Comparison of ENCODE assay signal across 8 cellular contexts in genomic region chr2:210172219-210172575, GRCh38. TPM values are rescaled to one million over a fixed set of nuclear protein-coding genes. Genes with fewer than 3 reads are reported as not detected.
A peak's percentile ranks its signal among the peaks of the same experiment; 100 is the strongest.
DNase-seq lines count a peak whose midpoint lies in the region; ATAC-seq and TF ChIP-seq lines count a peak whose summit lies in the region.

No MANE protein-coding gene starts in this region.

- POLR2A ChIA-PET in CD8-positive, alpha-beta T cell (lab: Charles Lee), result interaction anchor here (0.9 kb wide), 1 partner anchor 9 kb away, joined by 3 read pairs; no protein-coding TSS in a partner anchor

- H3K4me3 ChIP-seq in CD8-positive, alpha-beta T cell (ENCODE audit: low read depth, low read length), result peak overlapping the region; percentile 85
- peak overlapping the region; percentile 88 for H3K4me3 ChIP-seq in endodermal cell (ENCODE audit: low read length)
- H3K4me3 ChIP-seq in ovary, result peak overlapping the region; percentile 95

- no peak for DNase-seq in CD8-positive, alpha-beta T cell
- peak; percentile 56 for DNase-seq in NCI-H748 (lab: John Stamatoyannopoulos, UW; ENCODE audit: unreplicated experiment)
- no peak for DNase-seq in endodermal cell
- no peak for DNase-seq in ovary
- no peak for DNase-seq in NCI-H1930 (lab: John Stamatoyannopoulos, UW)
- DNase-seq in activated gamma-delta T cell (lab: John Stamatoyannopoulos, UW), result no peak

- no peaks in the 10 kb centered on the region for H3K27me3 Mint-ChIP-seq in CD8-positive, alpha-beta T cell (ENCODE audit: low read depth)
- no peaks in the 10 kb centered on the region for H3K27me3 Mint-ChIP-seq in endodermal cell (ENCODE audit: insufficient read depth)

- H3K4me1 ChIP-seq in CD8-positive, alpha-beta T cell (ENCODE audit: insufficient read depth, low read length), result peaks cover 10% of the 10 kb centered on the region
- H3K4me1 ChIP-seq in endodermal cell (ENCODE audit: control insufficient read depth, insufficient read depth, low read length) (peaks cover 2% of the 10 kb centered on the region), ovary (ENCODE audit: insufficient read depth) (no peaks in the 10 kb centered on the region)

- H3K36me3 ChIP-seq in CD8-positive, alpha-beta T cell (ENCODE audit: insufficient read depth, low read length), result no peaks in the 10 kb centered on the region
- no peaks in the 10 kb centered on the region for H3K36me3 ChIP-seq in endodermal cell (ENCODE audit: control insufficient read depth, insufficient read depth, low read length)
- no peaks in the 10 kb centered on the region for H3K36me3 ChIP-seq in ovary

- H3K9me3 ChIP-seq in CD8-positive, alpha-beta T cell (ENCODE audit: low read length), result no peaks in the 10 kb centered on the region
- peaks cover 4% of the 10 kb centered on the region for H3K9me3 ChIP-seq in endodermal cell (ENCODE audit: control insufficient read depth, low read length)
- H3K9me3 ChIP-seq in ovary, result no peaks in the 10 kb centered on the region

- no peak for TF ChIP-seq POLR2A in ovary (IDR thresholded peaks at IDR 0.05)

- ATAC-seq in CD8-positive, alpha-beta T cell, result no peak
- no peak for ATAC-seq in HG03378 (IDR thresholded peaks at IDR 0.05; ENCODE audit: unreplicated experiment)
- no peak for ATAC-seq in HG03439 (IDR thresholded peaks at IDR 0.05; ENCODE audit: unreplicated experiment)

- H3K27me3 ChIP-seq in CD8-positive, alpha-beta T cell (ENCODE audit: insufficient read depth, low read length), result no peaks in the 10 kb centered on the region
- H3K27me3 ChIP-seq in endodermal cell (ENCODE audit: control insufficient read depth, insufficient read depth, low read length, poor library complexity, severe bottlenecking) (no peaks in the 10 kb centered on the region), ovary (no peaks in the 10 kb centered on the region)

- TF ChIP-seq CTCF in CD8-positive, alpha-beta T cell (IDR thresholded peaks at IDR 0.05), result no peak
- no peak for TF ChIP-seq CTCF in endodermal cell (conservative IDR thresholded peaks at IDR 0.05)
- no peak for TF ChIP-seq CTCF in ovary (IDR thresholded peaks at IDR 0.05)

- H3K9ac ChIP-seq in endodermal cell (ENCODE audit: extremely low read depth, low read length, poor library complexity, severe bottlenecking), result peak overlapping the region; percentile 91

- TF ChIP-seq EP300 in ovary (IDR thresholded peaks at IDR 0.05), result no peak

- peak overlapping the region; percentile 92 for H3K4me3 Mint-ChIP-seq in CD8-positive, alpha-beta T cell
- peak overlapping the region; percentile 93 for H3K4me3 Mint-ChIP-seq in endodermal cell

- CTCF ChIA-PET in CD8-positive, alpha-beta T cell (lab: Charles Lee), result interaction anchor here (1.8 kb wide), 1 partner anchor 9 kb away, joined by 4 read pairs; no protein-coding TSS in a partner anchor

- H3K27ac ChIP-seq in CD8-positive, alpha-beta T cell (ENCODE audit: low read depth, low read length), result no peak overlapping the region
- H3K27ac ChIP-seq in endodermal cell (ENCODE audit: low read depth, low read length), result no peak overlapping the region
- peak overlapping the region; percentile 91 to 100 for H3K27ac ChIP-seq in ovary

- peaks cover 10% of the 10 kb centered on the region for H3K36me3 Mint-ChIP-seq in CD8-positive, alpha-beta T cell
- no peaks in the 10 kb centered on the region for H3K36me3 Mint-ChIP-seq in endodermal cell (ENCODE audit: low read depth)

- 4 to 34% methylated on average over 5 to 8 of the region's 8 CpGs for WGBS in endodermal cell (ENCODE audit: insufficient coverage in 1 of 2, insufficient read length in 1 of 2), 2 experiments
- WGBS in ovary, 3 donors, result 1 to 6% (median 1%) methylated on average over 8 of the region's 8 CpGs

- no peaks in the 10 kb centered on the region for H3K9me3 Mint-ChIP-seq in CD8-positive, alpha-beta T cell
- H3K9me3 Mint-ChIP-seq in endodermal cell, result peaks cover 3% of the 10 kb centered on the region

- intact Hi-C loops in CD8-positive, alpha-beta T cell (cut with DNase I, micrococcal nuclease), result loop anchor here (1.0 to 5.0 kb wide), 6 partner anchors 9 to 1920 kb away; partner anchors contain the start of genes LANCL1 (in 1 of the 2), PIKFYVE (in 1 of the 2) and RPE (in 1 of the 2)
- intact Hi-C loops in ovary (cut with DNase I), result no loop called here

- H3K4me1 Mint-ChIP-seq in CD8-positive, alpha-beta T cell (ENCODE audit: low read depth), result peaks cover 31% of the 10 kb centered on the region
- H3K4me1 Mint-ChIP-seq in endodermal cell, result peaks cover 19% of the 10 kb centered on the region

- peak overlapping the region; percentile 88 for H3K27ac Mint-ChIP-seq in CD8-positive, alpha-beta T cell
- H3K27ac Mint-ChIP-seq in endodermal cell, result peak overlapping the region; percentile 88

RNA-seq across cellular contexts. Expression of gene KANSL1L, which starts 1.0 kb away (rescaled TPM):
- total RNA-seq in CD8-positive, alpha-beta T cell, result 1 to 10 TPM; 4.2 to 4.7 TPM
- total RNA-seq in endodermal cell (10 to 100 TPM; 26.6 to 31.3 TPM), ovary (10 to 100 TPM; 26.3 to 47.1 (median 42.3) TPM)
- 17.1 TPM for polyA plus RNA-seq in endodermal cell (2013, experiment 1 of 2)
- polyA plus RNA-seq in endodermal cell (2013, experiment 2 of 2), result 19.7 TPM
- polyA plus RNA-seq in ovary, result 10 to 100 TPM; 20.5 to 23.7 TPM

RNA-seq across cellular contexts. Expression of gene ACADL, which starts 53.0 kb away (rescaled TPM):
- not detected for total RNA-seq in CD8-positive, alpha-beta T cell
- total RNA-seq in endodermal cell (1 to 10 TPM in 1 of 2 donors, under 1 TPM in 1; 0.66 to 1.1 TPM), ovary (10 to 100 TPM in 5 of 7 donors, 1 to 10 TPM in 2; 9.4 to 39.0 (median 12.1) TPM)
- 0.18 TPM for polyA plus RNA-seq in endodermal cell (2013, experiment 1 of 2)
- 0.33 TPM for polyA plus RNA-seq in endodermal cell (2013, experiment 2 of 2)
- 10 to 100 TPM in 1 of 2 donors, 1 to 10 TPM in 1; 4.5 to 10.5 TPM for polyA plus RNA-seq in ovary

Comparison
In these comparisons a context has a peak if more than half of its experiments do, and no peak if none do; other contexts are left out.
1. H3K27ac ChIP-seq: peak in ovary (2 of 2); none in CD8-positive, alpha-beta T cell (single experiment) and endodermal cell (single experiment).
2. RNA of gene KANSL1L, which starts 1.0 kb away (total RNA-seq): 26.3 to 47.1 TPM in ovary and 26.6 to 31.3 TPM in endodermal cell; 4.2 to 4.7 TPM in CD8-positive, alpha-beta T cell; every median in the first group is over 4 times any median in the second.
3. RNA of gene ACADL, which starts 53.0 kb away (total RNA-seq): 9.4 to 39.0 TPM in ovary; 0.66 to 1.1 TPM in endodermal cell and not detected in CD8-positive, alpha-beta T cell; every median in the first group is over 4 times any median in the second.
4. intact Hi-C loops: an anchor here in CD8-positive, alpha-beta T cell (1.0 to 5.0 kb wide); none called in ovary.
5. Peak in every context shown above with its lines, with median percentiles within 50 percentile points of each other: H3K4me3 ChIP-seq.